Comparison of ENCODE assay signal across 8 cellular contexts in genomic region chr12:104494137-104494815, GRCh38. TPM values are rescaled to one million over a fixed set of nuclear protein-coding genes. Genes with fewer than 3 reads are reported as not detected.
DNase-seq lines count a peak whose midpoint lies in the region; ATAC-seq and TF ChIP-seq lines count a peak whose summit lies in the region.

No MANE protein-coding gene starts in this region.

- H3K9me3 Mint-ChIP-seq in activated naive CD8-positive, alpha-beta T cell treated with anti-CD3 and anti-CD28 coated beads, Interleukin-2, amount 50 U/mL, for 24 hours = no peaks in the 10 kb centered on the region

- intact Hi-C loops in dorsolateral prefrontal cortex (cut with DNase I) = no loop called here

- H3K9me3 ChIP-seq in OCI-LY3 (ENCODE audit: insufficient read depth, low read length) = no peaks in the 10 kb centered on the region

- peak overlapping the region; percentile 27 for H3K4me2 ChIP-seq in OCI-LY3 (ENCODE audit: low read length)

- peak; percentile 68 for DNase-seq in activated naive CD8-positive, alpha-beta T cell treated with anti-CD3 and anti-CD28 coated beads, Interleukin-2, amount 50 U/mL, for 24 hours
- DNase-seq in nucleus accumbens (lab: John Stamatoyannopoulos, UW) = peak in 36 of 56 donors; percentile 5 to 86 (median 41)
- DNase-seq in dorsolateral prefrontal cortex = no peak

- H4K20me1 ChIP-seq in OCI-LY3 (ENCODE audit: insufficient read depth, low read length) = no peaks in the 10 kb centered on the region

- H3K36me3 ChIP-seq in OCI-LY3 (replicated peaks; ENCODE audit: low read depth, low read length) = no peaks in the 10 kb centered on the region

- H3K27me3 ChIP-seq in OCI-LY3 (ENCODE audit: low read depth, low read length) (no peaks in the 10 kb centered on the region), dorsolateral prefrontal cortex (no peaks in the 10 kb centered on the region)

- no peaks in the 10 kb centered on the region for H3K27me3 Mint-ChIP-seq in activated naive CD8-positive, alpha-beta T cell treated with anti-CD3 and anti-CD28 coated beads, Interleukin-2, amount 50 U/mL, for 24 hours

- H3K4me3 ChIP-seq in OCI-LY3 (ENCODE audit: low read length) (no peak overlapping the region), dorsolateral prefrontal cortex (peak overlapping the region in 5 of 59 donors; percentile 1 to 11 (median 6))

- H3K27ac ChIP-seq in OCI-LY3 (ENCODE audit: low read length) (no peak overlapping the region), dorsolateral prefrontal cortex (peak overlapping the region in 8 of 59 donors; percentile 0 to 32 (median 26))

- H3K36me3 Mint-ChIP-seq in activated naive CD8-positive, alpha-beta T cell treated with anti-CD3 and anti-CD28 coated beads, Interleukin-2, amount 50 U/mL, for 24 hours (ENCODE audit: low read depth) = peaks cover 10% of the 10 kb centered on the region

- H3K4me1 Mint-ChIP-seq in activated naive CD8-positive, alpha-beta T cell treated with anti-CD3 and anti-CD28 coated beads, Interleukin-2, amount 50 U/mL, for 24 hours = peaks cover 94% of the 10 kb centered on the region

- H3K4me3 Mint-ChIP-seq in activated naive CD8-positive, alpha-beta T cell treated with anti-CD3 and anti-CD28 coated beads, Interleukin-2, amount 50 U/mL, for 24 hours = peak overlapping the region; percentile 62

- H3K4me1 ChIP-seq in OCI-LY3 (ENCODE audit: low read length) = peaks cover 20% of the 10 kb centered on the region

- H2AFZ ChIP-seq in OCI-LY3 (ENCODE audit: low read depth, low read length) = no peak overlapping the region

- ATAC-seq in GM18907 (IDR thresholded peaks at IDR 0.05; ENCODE audit: unreplicated experiment) = peak; percentile 35
- peak; percentile 79 for ATAC-seq in activated naive CD8-positive, alpha-beta T cell treated with anti-CD3 and anti-CD28 coated beads, Interleukin-2, amount 50 U/mL, for 24 hours
- no peak for ATAC-seq in HG03439 (IDR thresholded peaks at IDR 0.05; ENCODE audit: unreplicated experiment)
- ATAC-seq in HG02970 (IDR thresholded peaks at IDR 0.05; ENCODE audit: low FRiP score, unreplicated experiment) = no peak
- no peak for ATAC-seq in HG03196 (IDR thresholded peaks at IDR 0.05; ENCODE audit: unreplicated experiment)

- no peak overlapping the region for H3K9ac ChIP-seq in OCI-LY3 (ENCODE audit: low read length)

- H3K27ac Mint-ChIP-seq in activated naive CD8-positive, alpha-beta T cell treated with anti-CD3 and anti-CD28 coated beads, Interleukin-2, amount 50 U/mL, for 24 hours = peak overlapping the region; percentile 80

- no peaks in the 10 kb centered on the region for H3K79me2 ChIP-seq in OCI-LY3 (ENCODE audit: low read length)

- TF ChIP-seq CTCF in OCI-LY3 (IDR thresholded peaks at IDR 0.05; ENCODE audit: low read depth, low read length) (no peak), dorsolateral prefrontal cortex (IDR thresholded peaks at IDR 0.05 in 54 of 56, conservative IDR thresholded peaks at IDR 0.05 in 2 of 56; ENCODE audit: low read depth in 1 of 56, partially characterized antibody in 56 of 56) (no peak)

RNA-seq across cellular contexts. Expression of gene CHST11, which starts 37.5 kb away (rescaled TPM):
- 10 to 100 TPM; 14.8 to 77.6 (median 22.8) TPM for total RNA-seq in dorsolateral prefrontal cortex

Comparison
In these comparisons a context has a peak if more than half of its experiments do, and no peak if none do; other contexts are left out.
1. ATAC-seq: peak in GM18907 (single experiment) and activated naive CD8-positive, alpha-beta T cell treated with anti-CD3 and anti-CD28 coated beads, Interleukin-2, amount 50 U/mL, for 24 hours (single experiment); none in HG03439 (single experiment), HG02970 (single experiment) and HG03196 (single experiment).
2. DNase-seq: peak in activated naive CD8-positive, alpha-beta T cell treated with anti-CD3 and anti-CD28 coated beads, Interleukin-2, amount 50 U/mL, for 24 hours (single experiment) and nucleus accumbens (36 of 56); none in dorsolateral prefrontal cortex (0 of 10).